ENCODE assay signal across 14 cellular contexts in the genomic region with DNA sequence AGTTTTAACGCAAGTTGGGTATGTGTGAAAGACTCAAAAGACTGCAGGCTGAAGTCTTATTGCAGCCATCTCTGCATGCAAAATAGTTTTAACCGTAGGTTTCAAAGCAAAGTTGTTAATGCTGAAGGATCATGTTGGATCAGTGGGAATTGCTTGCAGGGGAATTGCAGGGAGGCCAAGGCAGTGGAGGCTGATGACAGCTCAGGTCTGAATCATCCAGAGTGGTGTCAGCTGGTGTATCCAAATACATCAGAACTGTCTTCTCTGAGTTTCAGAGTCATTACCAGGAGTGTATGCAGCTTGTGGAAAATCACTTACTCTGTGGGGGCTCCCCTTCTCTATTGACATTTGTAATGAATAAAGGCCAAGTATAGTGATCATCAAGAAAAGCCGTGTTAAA.
"Had no signal": no experiment of that assay in that cellular context is flagged by ENCODE, and none has a peak within 500 bp of the region (broad histone marks: within the 10 kb centered on the region; RNA-seq: fewer than 3 reads in every experiment).

No MANE protein-coding gene starts in this region.

- ATAC-seq: left lobe of liver; natural killer cell treated with Interleukin-12 subunit alpha and Interleukin-12 subunit beta and Interleukin-15 and Interleukin-18, amount 100 ng/mL, for 72 hours; psoas muscle; sciatic nerve; T-helper 17 cell; WTC11 had no signal

- DNase-seq: activated CD4-positive, alpha-beta T cell treated with anti-CD3 and anti-CD28 coated beads for 48 hours; activated naive CD4-positive, alpha-beta T cell; glutamatergic neuron; occipital lobe; psoas muscle; stimulated activated CD4-positive, alpha-beta T cell treated with anti-CD3 and anti-CD28 coated beads, Interleukin-2, amount 100 ng/mL, for 48 hours; T-helper 17 cell; testis had no signal

- H3K27ac ChIP-seq: ascending aorta, cardiac muscle cell, psoas muscle, testis had no signal
